11 cellular contexts compared by ENCODE assay signal in genomic region chr18:77099501-77100370, GRCh38. TPM values are rescaled to one million over a fixed set of nuclear protein-coding genes. Genes with fewer than 3 reads are reported as not detected.
A peak's percentile ranks its signal among the peaks of the same experiment; 100 is the strongest.
DNase-seq lines count a peak whose midpoint lies in the region; ATAC-seq and TF ChIP-seq lines count a peak whose summit lies in the region.
"Had no signal": no experiment of that assay in that cellular context is flagged by ENCODE, and none has a peak within 500 bp of the region (broad histone marks: within the 10 kb centered on the region; RNA-seq: fewer than 3 reads in every experiment).

No MANE protein-coding gene starts in this region.

- H3K27me3 ChIP-seq in AG04450 (ENCODE audit: control insufficient read depth, insufficient read depth, low read length): no peaks in the 10 kb centered on the region

- POLR2A ChIA-PET in AG04450 (lab: Yijun Ruan, JAX): interaction anchor here (0.6 kb wide), 1 partner anchor 75 kb away, joined by 7 read pairs; no protein-coding TSS in a partner anchor

- ATAC-seq in GM19395 (IDR thresholded peaks at IDR 0.05; ENCODE audit: unreplicated experiment): peak; percentile 28
- no peak for ATAC-seq in HG03342 (IDR thresholded peaks at IDR 0.05; ENCODE audit: unreplicated experiment)
- ATAC-seq in HG02571 (IDR thresholded peaks at IDR 0.05; ENCODE audit: unreplicated experiment): no peak
- ATAC-seq in HG02840 (IDR thresholded peaks at IDR 0.05; ENCODE audit: low FRiP score, unreplicated experiment): no peak

- peak overlapping the region; percentile 99 for H3K27ac ChIP-seq in AG04450 (ENCODE audit: low read depth, low read length)

- DNase-seq in AG04450 (ENCODE audit: low read depth, low spot score) (no peak), T-helper 1 cell (peak in 3 of 5 donors; percentile 28 to 48 (median 32)), glutamatergic neuron (no peak), NCI-H2171 treated with DMSO at 0.1 percent for 48 hours (lab: John Stamatoyannopoulos, UW) (no peak)
- DNase-seq: DMS79, NCI-H510A had no signal

- H3K27ac Mint-ChIP-seq in glutamatergic neuron (ENCODE audit: unreplicated experiment): peak overlapping the region; percentile 59

- no peak overlapping the region for H3K4me3 ChIP-seq in AG04450 (ENCODE audit: low read depth, low read length)

- TF ChIP-seq CTCF in AG04450 (IDR thresholded peaks at IDR 0.05; ENCODE audit: low read depth, low read length): no peak
- no peak for TF ChIP-seq CTCF in glutamatergic neuron (IDR thresholded peaks at IDR 0.05; ENCODE audit: partially characterized antibody, unreplicated experiment)

- H3K27me3 Mint-ChIP-seq in glutamatergic neuron (ENCODE audit: unreplicated experiment): peaks cover under 1% of the 10 kb centered on the region

- H3K9me3 Mint-ChIP-seq in glutamatergic neuron (ENCODE audit: unreplicated experiment): peaks cover 7% of the 10 kb centered on the region

- H3K4me3 Mint-ChIP-seq in glutamatergic neuron (ENCODE audit: unreplicated experiment): no peak overlapping the region

- peaks cover 52% of the 10 kb centered on the region for H3K4me1 Mint-ChIP-seq in glutamatergic neuron (ENCODE audit: low read depth, unreplicated experiment)

- peaks cover 5% of the 10 kb centered on the region; the same call in 1 of the 2 replicates for H3K9me3 ChIP-seq in AG04450 (ENCODE audit: control insufficient read depth, insufficient read depth, low read length)
- H3K9me3 ChIP-seq: thoracic aorta had no signal

- CTCF ChIA-PET in AG04450 (lab: Charles Lee): no interaction called here

- peaks cover 5% of the 10 kb centered on the region for H3K36me3 Mint-ChIP-seq in glutamatergic neuron (ENCODE audit: unreplicated experiment)

RNA-seq across cellular contexts. Expression of gene MBP, which starts 32.8 kb away (rescaled TPM):
- 4.7 and 5.3 TPM in 2 replicates for polyA plus RNA-seq in AG04450 (2011; rRNA removed)
- 5.9 and 10.9 TPM in 2 replicates for polyA minus RNA-seq in AG04450 (2011; rRNA and poly(A)+ RNA removed)
- 82.6 TPM for total RNA-seq in glutamatergic neuron (ENCODE audit: unreplicated experiment)

Comparison
In these comparisons a context has a peak if more than half of its experiments do, and no peak if none do; other contexts are left out.
1. DNase-seq: peak in T-helper 1 cell (3 of 5); none in AG04450 (single experiment), glutamatergic neuron (single experiment) and NCI-H2171 treated with DMSO at 0.1 percent for 48 hours (single experiment).